2 cellular contexts compared by ENCODE assay signal in the genomic region with DNA sequence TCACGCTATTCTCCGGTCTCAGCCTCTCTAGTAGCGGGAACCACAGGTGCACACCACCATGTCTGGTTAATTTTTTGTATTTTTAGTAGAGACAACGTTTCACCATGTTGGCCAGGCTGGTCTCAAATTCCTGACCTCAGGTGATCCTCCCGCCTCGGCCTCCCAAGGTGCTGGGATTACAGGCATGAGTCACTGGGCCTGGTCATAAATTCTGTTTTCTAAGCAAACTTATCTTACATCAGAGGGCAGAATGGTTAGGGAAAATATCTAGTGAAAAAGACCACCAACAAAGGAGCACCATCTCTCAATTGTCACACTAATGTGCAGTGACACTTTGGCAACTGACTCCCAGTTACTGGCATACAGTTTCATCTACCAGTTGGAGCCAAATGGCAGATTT.
TF ChIP-seq lines count a peak whose summit lies in the region.

No MANE protein-coding gene starts in this region.

TF ChIP-seq in SK-N-SH, 30 proteins besides CTCF, POLR2A, EP300 and RAD21:
- TF ChIP-seq, protein P1, sequence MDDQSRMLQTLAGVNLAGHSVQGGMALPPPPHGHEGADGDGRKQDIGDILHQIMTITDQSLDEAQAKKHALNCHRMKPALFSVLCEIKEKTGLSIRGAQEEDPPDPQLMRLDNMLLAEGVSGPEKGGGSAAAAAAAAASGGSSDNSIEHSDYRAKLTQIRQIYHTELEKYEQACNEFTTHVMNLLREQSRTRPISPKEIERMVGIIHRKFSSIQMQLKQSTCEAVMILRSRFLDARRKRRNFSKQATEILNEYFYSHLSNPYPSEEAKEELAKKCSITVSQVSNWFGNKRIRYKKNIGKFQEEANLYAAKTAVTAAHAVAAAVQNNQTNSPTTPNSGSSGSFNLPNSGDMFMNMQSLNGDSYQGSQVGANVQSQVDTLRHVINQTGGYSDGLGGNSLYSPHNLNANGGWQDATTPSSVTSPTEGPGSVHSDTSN (IDR thresholded peaks at IDR 0.05): peak; percentile 28; the same call in 1 of the 2 replicates
- TF ChIP-seq FOXM1 (IDR thresholded peaks at IDR 0.05; ENCODE audit: low read depth): no peak

TF ChIP-seq in SK-N-SH treated with all-trans-retinoic acid at 6 μM for 48 hours, 23 proteins besides CTCF, POLR2A, EP300 and RAD21:
- TF ChIP-seq, protein P2, sequence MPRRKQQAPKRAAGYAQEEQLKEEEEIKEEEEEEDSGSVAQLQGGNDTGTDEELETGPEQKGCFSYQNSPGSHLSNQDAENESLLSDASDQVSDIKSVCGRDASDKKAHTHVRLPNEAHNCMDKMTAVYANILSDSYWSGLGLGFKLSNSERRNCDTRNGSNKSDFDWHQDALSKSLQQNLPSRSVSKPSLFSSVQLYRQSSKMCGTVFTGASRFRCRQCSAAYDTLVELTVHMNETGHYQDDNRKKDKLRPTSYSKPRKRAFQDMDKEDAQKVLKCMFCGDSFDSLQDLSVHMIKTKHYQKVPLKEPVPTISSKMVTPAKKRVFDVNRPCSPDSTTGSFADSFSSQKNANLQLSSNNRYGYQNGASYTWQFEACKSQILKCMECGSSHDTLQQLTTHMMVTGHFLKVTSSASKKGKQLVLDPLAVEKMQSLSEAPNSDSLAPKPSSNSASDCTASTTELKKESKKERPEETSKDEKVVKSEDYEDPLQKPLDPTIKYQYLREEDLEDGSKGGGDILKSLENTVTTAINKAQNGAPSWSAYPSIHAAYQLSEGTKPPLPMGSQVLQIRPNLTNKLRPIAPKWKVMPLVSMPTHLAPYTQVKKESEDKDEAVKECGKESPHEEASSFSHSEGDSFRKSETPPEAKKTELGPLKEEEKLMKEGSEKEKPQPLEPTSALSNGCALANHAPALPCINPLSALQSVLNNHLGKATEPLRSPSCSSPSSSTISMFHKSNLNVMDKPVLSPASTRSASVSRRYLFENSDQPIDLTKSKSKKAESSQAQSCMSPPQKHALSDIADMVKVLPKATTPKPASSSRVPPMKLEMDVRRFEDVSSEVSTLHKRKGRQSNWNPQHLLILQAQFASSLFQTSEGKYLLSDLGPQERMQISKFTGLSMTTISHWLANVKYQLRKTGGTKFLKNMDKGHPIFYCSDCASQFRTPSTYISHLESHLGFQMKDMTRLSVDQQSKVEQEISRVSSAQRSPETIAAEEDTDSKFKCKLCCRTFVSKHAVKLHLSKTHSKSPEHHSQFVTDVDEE (CRISPR knock-in tag; IDR thresholded peaks at IDR 0.05): no peak
- TF ChIP-seq, protein P3, sequence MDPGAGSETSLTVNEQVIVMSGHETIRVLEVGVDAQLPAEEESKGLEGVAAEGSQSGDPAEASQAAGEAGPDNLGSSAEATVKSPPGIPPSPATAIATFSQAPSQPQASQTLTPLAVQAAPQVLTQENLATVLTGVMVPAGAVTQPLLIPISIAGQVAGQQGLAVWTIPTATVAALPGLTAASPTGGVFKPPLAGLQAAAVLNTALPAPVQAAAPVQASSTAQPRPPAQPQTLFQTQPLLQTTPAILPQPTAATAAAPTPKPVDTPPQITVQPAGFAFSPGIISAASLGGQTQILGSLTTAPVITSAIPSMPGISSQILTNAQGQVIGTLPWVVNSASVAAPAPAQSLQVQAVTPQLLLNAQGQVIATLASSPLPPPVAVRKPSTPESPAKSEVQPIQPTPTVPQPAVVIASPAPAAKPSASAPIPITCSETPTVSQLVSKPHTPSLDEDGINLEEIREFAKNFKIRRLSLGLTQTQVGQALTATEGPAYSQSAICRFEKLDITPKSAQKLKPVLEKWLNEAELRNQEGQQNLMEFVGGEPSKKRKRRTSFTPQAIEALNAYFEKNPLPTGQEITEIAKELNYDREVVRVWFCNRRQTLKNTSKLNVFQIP (CRISPR knock-in tag; IDR thresholded peaks at IDR 0.05; ENCODE audit: borderline replicate concordance, low read depth): no peak
- TF ChIP-seq CSDC2 (CRISPR knock-in tag; IDR thresholded peaks at IDR 0.05) (no peak), PPARA (CRISPR knock-in tag; IDR thresholded peaks at IDR 0.05; ENCODE audit: borderline replicate concordance) (no peak), ZNF565 (CRISPR knock-in tag; conservative IDR thresholded peaks at IDR 0.05; ENCODE audit: low read depth) (no peak), ZNF8 (CRISPR knock-in tag; IDR thresholded peaks at IDR 0.05) (no peak), ZFP3 (CRISPR knock-in tag; IDR thresholded peaks at IDR 0.05) (no peak)
- TF ChIP-seq, protein P4, sequence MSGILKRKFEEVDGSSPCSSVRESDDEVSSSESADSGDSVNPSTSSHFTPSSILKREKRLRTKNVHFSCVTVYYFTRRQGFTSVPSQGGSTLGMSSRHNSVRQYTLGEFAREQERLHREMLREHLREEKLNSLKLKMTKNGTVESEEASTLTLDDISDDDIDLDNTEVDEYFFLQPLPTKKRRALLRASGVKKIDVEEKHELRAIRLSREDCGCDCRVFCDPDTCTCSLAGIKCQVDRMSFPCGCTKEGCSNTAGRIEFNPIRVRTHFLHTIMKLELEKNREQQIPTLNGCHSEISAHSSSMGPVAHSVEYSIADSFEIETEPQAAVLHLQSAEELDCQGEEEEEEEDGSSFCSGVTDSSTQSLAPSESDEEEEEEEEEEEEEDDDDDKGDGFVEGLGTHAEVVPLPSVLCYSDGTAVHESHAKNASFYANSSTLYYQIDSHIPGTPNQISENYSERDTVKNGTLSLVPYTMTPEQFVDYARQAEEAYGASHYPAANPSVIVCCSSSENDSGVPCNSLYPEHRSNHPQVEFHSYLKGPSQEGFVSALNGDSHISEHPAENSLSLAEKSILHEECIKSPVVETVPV (CRISPR knock-in tag; IDR thresholded peaks at IDR 0.05): no peak
